In the genomic region with DNA sequence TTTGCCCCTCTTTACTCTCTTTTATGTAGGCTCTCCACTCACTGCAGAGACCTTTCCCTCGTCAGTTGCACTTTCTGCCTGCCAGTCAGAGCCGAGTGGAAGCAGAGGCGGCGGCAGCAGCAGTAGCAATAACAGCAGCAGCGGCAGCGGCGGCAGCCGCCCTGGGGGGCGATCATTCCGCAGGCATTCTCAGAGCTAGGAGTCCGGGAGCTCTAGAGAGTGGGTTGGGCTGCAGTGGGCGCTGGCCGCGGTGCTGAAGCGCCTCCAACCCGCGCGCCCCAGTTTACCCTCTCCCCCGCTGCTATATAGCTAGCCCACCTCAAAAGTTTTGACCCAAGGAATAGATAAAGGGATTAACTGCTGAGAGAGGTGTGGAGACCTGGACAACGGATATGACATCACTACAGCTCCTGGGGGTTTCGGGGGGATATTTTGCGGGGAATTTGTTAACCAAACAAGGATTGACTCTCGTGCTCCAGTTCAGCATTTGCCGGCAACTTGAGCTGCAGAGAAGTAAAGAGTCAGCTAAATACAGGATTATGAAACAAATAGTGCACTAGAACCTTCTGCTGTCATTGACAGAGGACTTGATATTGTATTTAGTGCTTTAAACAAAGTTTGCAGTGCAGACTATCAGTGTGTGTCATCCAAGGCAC, we compare ENCODE assay signal across 10 cellular contexts. TPM values are rescaled to one million over a fixed set of nuclear protein-coding genes. Genes with fewer than 3 reads are reported as not detected.
DNase-seq lines count a peak whose midpoint lies in the region; ATAC-seq, FAIRE-seq and TF ChIP-seq lines count a peak whose summit lies in the region.
"Had no signal": no experiment of that assay in that cellular context is flagged by ENCODE, and none has a peak within 500 bp of the region (broad histone marks: within the 10 kb centered on the region; RNA-seq: fewer than 3 reads in every experiment).

OLFM3 (minus strand) TSS at position 97 of the 656 bp plus-strand sequence.

- POLR2A ChIA-PET in HEK293T (lab: Yijun Ruan, JAX): no interaction called here

- DNase-seq in AG08395 (ENCODE audit: low spot score) (peak; percentile 2), HEK293T (ENCODE audit: extremely low spot score) (peak; percentile 71), T1000 (lab: John Stamatoyannopoulos, UW) (peak; percentile 41), DMS114 treated with DMSO at 0.1 percent for 48 hours (lab: John Stamatoyannopoulos, UW; ENCODE audit: unreplicated experiment) (no peak), kidney (no peak), dedifferentiated amniotic fluid mesenchymal stem cell (ENCODE audit: extremely low spot score) (no peak)

- TF ChIP-seq CTCF in kidney (IDR thresholded peaks at IDR 0.05; ENCODE audit: borderline replicate concordance, extremely low read depth, insufficient read depth): no peak

- no peaks in the 10 kb centered on the region for H3K36me3 ChIP-seq in kidney (ENCODE audit: control insufficient read depth in 1 of 2, insufficient read depth in 2 of 2, low read length in 2 of 2)
- H3K36me3 ChIP-seq: SJSA1 had no signal

- H3K9ac ChIP-seq in kidney (ENCODE audit: low read length in 2 of 2): no peak within 1 kb of the TSS

- peak within 1 kb of the TSS; percentile 59 for H3K4me3 ChIP-seq in iPS-18c (ENCODE audit: insufficient read depth, low read depth, low read length)
- H3K4me3 ChIP-seq in kidney (ENCODE audit: low read length in 2 of 2): no peak within 1 kb of the TSS
- H3K4me3 ChIP-seq: SJSA1 had no signal

- H3K27ac ChIP-seq in kidney (ENCODE audit: low read depth in 2 of 2, low read length in 2 of 2): no peak within 1 kb of the TSS
- H3K27ac ChIP-seq: SJSA1 had no signal

- CTCF ChIA-PET in HEK293T (lab: Yijun Ruan, JAX): no interaction called here

- ATAC-seq in GM21515 (IDR thresholded peaks at IDR 0.05; ENCODE audit: unreplicated experiment): no peak

- FAIRE-seq in kidney (lab: Jason Lieb, UNC): no peak

- no peaks in the 10 kb centered on the region for H3K9me3 ChIP-seq in iPS-18c (ENCODE audit: control insufficient read depth, insufficient read depth, low read length)
- no peaks in the 10 kb centered on the region for H3K9me3 ChIP-seq in kidney (ENCODE audit: control insufficient read depth in 1 of 2, low read length in 2 of 2)
- H3K9me3 ChIP-seq: SJSA1 had no signal

- H3K4me1 ChIP-seq in kidney (ENCODE audit: control insufficient read depth in 1 of 2, insufficient read depth in 1 of 2, low read depth in 1 of 2, low read length in 2 of 2): no peaks in the 10 kb centered on the region
- H3K4me1 ChIP-seq: SJSA1 had no signal

- intact Hi-C loops in kidney (cut with DNase I): no loop called here

TF ChIP-seq in HEK293T, 16 proteins besides CTCF, POLR2A, EP300 and RAD21:
- TF ChIP-seq NFRKB (IDR thresholded peaks at IDR 0.05) (no peak), SUZ12 (IDR thresholded peaks at IDR 0.05) (no peak), LEF1 (IDR thresholded peaks at IDR 0.05; ENCODE audit: borderline replicate concordance) (no peak), CTBP1 (IDR thresholded peaks at IDR 0.05; ENCODE audit: borderline replicate concordance) (no peak), ARNT (IDR thresholded peaks at IDR 0.05) (no peak), FOXK2 (IDR thresholded peaks at IDR 0.05) (no peak)
- TF ChIP-seq, protein P1, sequence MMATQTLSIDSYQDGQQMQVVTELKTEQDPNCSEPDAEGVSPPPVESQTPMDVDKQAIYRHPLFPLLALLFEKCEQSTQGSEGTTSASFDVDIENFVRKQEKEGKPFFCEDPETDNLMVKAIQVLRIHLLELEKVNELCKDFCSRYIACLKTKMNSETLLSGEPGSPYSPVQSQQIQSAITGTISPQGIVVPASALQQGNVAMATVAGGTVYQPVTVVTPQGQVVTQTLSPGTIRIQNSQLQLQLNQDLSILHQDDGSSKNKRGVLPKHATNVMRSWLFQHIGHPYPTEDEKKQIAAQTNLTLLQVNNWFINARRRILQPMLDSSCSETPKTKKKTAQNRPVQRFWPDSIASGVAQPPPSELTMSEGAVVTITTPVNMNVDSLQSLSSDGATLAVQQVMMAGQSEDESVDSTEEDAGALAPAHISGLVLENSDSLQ (IDR thresholded peaks at IDR 0.05): no peak

RNA-seq across cellular contexts. Expression of gene OLFM3, which starts in this region (rescaled TPM):
- 0.41 TPM for total RNA-seq in kidney
- polyA plus RNA-seq in kidney (ENCODE audit: insufficient read depth, low read depth, low replicate concordance): not detected
- total RNA-seq: Daoy, SJSA1 had no signal

Comparison
In these comparisons a context has a peak if more than half of its experiments do, and no peak if none do; other contexts are left out.
1. DNase-seq: peak in AG08395 (single experiment), HEK293T (single experiment) and T1000 (single experiment); none in DMS114 treated with DMSO at 0.1 percent for 48 hours (single experiment), kidney (single experiment) and dedifferentiated amniotic fluid mesenchymal stem cell (single experiment).